17 cellular contexts compared by ENCODE assay signal in genomic region chr2:28579606-28580005, GRCh38.
"Had no signal": no experiment of that assay in that cellular context is flagged by ENCODE, and none has a peak within 500 bp of the region (broad histone marks: within the 10 kb centered on the region; RNA-seq: fewer than 3 reads in every experiment).

No MANE protein-coding gene starts in this region.

- H3K27ac ChIP-seq: coronary artery, esophagus squamous epithelium, lower lobe of right lung, ovary, right lobe of liver, thoracic aorta, tibial nerve had no signal

- ATAC-seq: effector memory CD8-positive, alpha-beta T cell; left ventricle myocardium superior; lower lobe of right lung; natural killer cell; right lobe of liver; stimulated activated naive B cell treated with anti-CD40 and anti-IgM and Interleukin-4, amounts not matched to agents 10 μg/mL and 1 μg/mL and 100 μg/mL, for 72 hours had no signal

- H3K4me1 ChIP-seq: lower lobe of right lung, right lobe of liver had no signal

- H3K4me3 ChIP-seq: coronary artery, esophagus squamous epithelium, lower lobe of right lung, ovary, right lobe of liver, thoracic aorta, tibial nerve had no signal

- H3K36me3 ChIP-seq: esophagus squamous epithelium, lower lobe of right lung, ovary, right lobe of liver, thoracic aorta, tibial nerve had no signal

- H3K27me3 ChIP-seq: esophagus squamous epithelium, ovary, right lobe of liver, tibial nerve had no signal

- DNase-seq: effector memory CD8-positive, alpha-beta T cell; erythroblast; esophagus squamous epithelium; foreskin melanocyte; hypothalamus; left ventricle myocardium superior; lower lobe of right lung; natural killer cell; occipital lobe; ovary; stimulated activated CD4-positive, alpha-beta T cell treated with anti-CD3 and anti-CD28 coated beads, Interleukin-2, amount 100 ng/mL, for 24 hours; stimulated activated CD4-positive, alpha-beta T cell treated with anti-CD3 and anti-CD28 coated beads, Interleukin-4, amount 100 ng/mL, for 4 hours; stimulated activated naive B cell treated with anti-CD40 and anti-IgM and Interleukin-4, amounts not matched to agents 10 μg/mL and 1 μg/mL and 100 μg/mL, for 72 hours had no signal

- H3K9me3 ChIP-seq: esophagus squamous epithelium, lower lobe of right lung, ovary, right lobe of liver, thoracic aorta, tibial nerve had no signal
